In the genomic region with DNA sequence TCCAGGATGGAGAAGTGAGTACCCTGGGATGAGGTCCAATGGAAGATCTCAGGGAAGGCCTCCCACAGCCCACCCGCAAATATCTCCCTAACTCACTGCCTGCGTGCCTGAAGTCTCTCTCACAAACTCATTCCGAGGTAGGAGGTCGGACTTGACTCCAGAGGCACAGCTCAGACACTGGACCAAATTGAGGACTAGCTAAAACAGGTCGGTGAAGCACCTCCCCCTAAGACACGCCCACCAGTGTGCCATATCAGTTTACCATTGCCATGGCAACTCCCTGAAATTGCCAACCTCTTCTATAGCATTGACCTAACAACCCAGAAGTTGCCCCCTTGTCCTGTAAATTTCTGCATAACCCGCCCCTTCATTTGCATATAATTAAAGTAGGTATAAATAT, we compare ENCODE assay signal across 1 cellular context.
TF ChIP-seq lines count a peak whose summit lies in the region.

No MANE protein-coding gene starts in this region.

TF ChIP-seq in HEK293, 187 proteins besides CTCF, POLR2A, EP300 and RAD21 (continued from another document):
- TF ChIP-seq BCL6B (tag by site-specific recombination; IDR thresholded peaks at IDR 0.05): no peak
- TF ChIP-seq, protein P1, sequence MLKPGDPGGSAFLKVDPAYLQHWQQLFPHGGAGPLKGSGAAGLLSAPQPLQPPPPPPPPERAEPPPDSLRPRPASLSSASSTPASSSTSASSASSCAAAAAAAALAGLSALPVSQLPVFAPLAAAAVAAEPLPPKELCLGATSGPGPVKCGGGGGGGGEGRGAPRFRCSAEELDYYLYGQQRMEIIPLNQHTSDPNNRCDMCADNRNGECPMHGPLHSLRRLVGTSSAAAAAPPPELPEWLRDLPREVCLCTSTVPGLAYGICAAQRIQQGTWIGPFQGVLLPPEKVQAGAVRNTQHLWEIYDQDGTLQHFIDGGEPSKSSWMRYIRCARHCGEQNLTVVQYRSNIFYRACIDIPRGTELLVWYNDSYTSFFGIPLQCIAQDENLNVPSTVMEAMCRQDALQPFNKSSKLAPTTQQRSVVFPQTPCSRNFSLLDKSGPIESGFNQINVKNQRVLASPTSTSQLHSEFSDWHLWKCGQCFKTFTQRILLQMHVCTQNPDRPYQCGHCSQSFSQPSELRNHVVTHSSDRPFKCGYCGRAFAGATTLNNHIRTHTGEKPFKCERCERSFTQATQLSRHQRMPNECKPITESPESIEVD (tag by site-specific recombination; IDR thresholded peaks at IDR 0.05): no peak
- TF ChIP-seq ZNF837 (tag by site-specific recombination; IDR thresholded peaks at IDR 0.05): no peak
- no peak for TF ChIP-seq REST (tag by site-specific recombination; IDR thresholded peaks at IDR 0.05)
- no peak for TF ChIP-seq ZNF146 (tag by site-specific recombination; IDR thresholded peaks at IDR 0.05)
- no peak for TF ChIP-seq ZNF677 (tag by site-specific recombination; IDR thresholded peaks at IDR 0.05)
- TF ChIP-seq HOXD13 (CRISPR knock-in tag; IDR thresholded peaks at IDR 0.05; ENCODE audit: borderline replicate concordance): no peak
- no peak for TF ChIP-seq MZF1 (tag by site-specific recombination; IDR thresholded peaks at IDR 0.05; ENCODE audit: borderline replicate concordance)
- TF ChIP-seq OSR2 (tag by site-specific recombination; IDR thresholded peaks at IDR 0.05): no peak
- no peak for TF ChIP-seq ZNF830 (tag by site-specific recombination; IDR thresholded peaks at IDR 0.05; ENCODE audit: low read depth)
- no peak for TF ChIP-seq ZNF140 (tag by site-specific recombination; IDR thresholded peaks at IDR 0.05)
